ENCODE assay signal across 9 cellular contexts in genomic region chr17:27489045-27489715, GRCh38. TPM values are rescaled to one million over a fixed set of nuclear protein-coding genes. Genes with fewer than 3 reads are reported as not detected.
DNase-seq lines count a peak whose midpoint lies in the region; ATAC-seq and TF ChIP-seq lines count a peak whose summit lies in the region.
"Had no signal": no experiment of that assay in that cellular context is flagged by ENCODE, and none has a peak within 500 bp of the region (broad histone marks: within the 10 kb centered on the region; RNA-seq: fewer than 3 reads in every experiment).

No MANE protein-coding gene starts in this region.

- H3K27ac ChIP-seq in body of pancreas (peak overlapping the region in 1 of 4 donors; percentile 15), tibial artery (peak overlapping the region in 1 of 2 donors; percentile 39)
- H3K27ac ChIP-seq: 22Rv1 had no signal

- H3K4me1 ChIP-seq in body of pancreas (peaks cover 49% of the 10 kb centered on the region), tibial artery (peaks cover 0 to 28% (median 21%) of the 10 kb centered on the region in 4 donors)

- H3K9me3 ChIP-seq in body of pancreas (no peaks in the 10 kb centered on the region), tibial artery (no peaks in the 10 kb centered on the region)

- H3K4me3 ChIP-seq in body of pancreas = no peak overlapping the region
- H3K4me3 ChIP-seq in tibial artery = no peak overlapping the region

- ATAC-seq in body of pancreas (peak; percentile 22), left lobe of liver (peak; percentile 63), HG03432 (IDR thresholded peaks at IDR 0.05; ENCODE audit: unreplicated experiment) (no peak), GM18868 (IDR thresholded peaks at IDR 0.05; ENCODE audit: unreplicated experiment) (no peak)

- H3K36me3 ChIP-seq in body of pancreas (replicated peaks in 1 of 2; ENCODE audit: insufficient read depth in 1 of 2, low read depth in 2 of 2) = no peaks in the 10 kb centered on the region
- no peaks in the 10 kb centered on the region for H3K36me3 ChIP-seq in tibial artery

- H3K27me3 ChIP-seq in body of pancreas (no peaks in the 10 kb centered on the region), tibial artery (no peaks in the 10 kb centered on the region)

- intact Hi-C loops in body of pancreas (cut with DNase I) = loop anchor here (10.0 kb wide), 1 partner anchor 96 kb away; no protein-coding TSS in a partner anchor
- intact Hi-C loops in tibial artery (cut with DNase I; ENCODE audit: low total_unique reads) = loop anchor here (10.0 kb wide), 1 partner anchor 84 kb away; no protein-coding TSS in a partner anchor

- DNase-seq in DMS 273 (lab: John Stamatoyannopoulos, UW; ENCODE audit: unreplicated experiment) = peak; percentile 60
- no peak for DNase-seq in DMS 273 treated with DMSO at 0.1 percent for 48 hours (lab: John Stamatoyannopoulos, UW)
- DNase-seq in body of pancreas = peak in 2 of 4 donors; percentile 56 to 65
- peak; percentile 50 for DNase-seq in left lobe of liver (ENCODE audit: low spot score)
- DNase-seq in tibial artery = peak; percentile 87 to 91
- no peak for DNase-seq in NCI-H2227 treated with DMSO at 0.1 percent for 48 hours (lab: John Stamatoyannopoulos, UW)

- TF ChIP-seq CTCF in body of pancreas (IDR thresholded peaks at IDR 0.05) (no peak), tibial artery (IDR thresholded peaks at IDR 0.05) (no peak)

- TF ChIP-seq POLR2A in body of pancreas (IDR thresholded peaks at IDR 0.05) = no peak

- WGBS in body of pancreas, 2 donors = 45 to 46% methylated on average over 6 to 7 of the region's 7 CpGs

RNA-seq across cellular contexts. Expression of gene KSR1, which starts 32.9 kb away (rescaled TPM):
- total RNA-seq in body of pancreas = 100 to 1,000 TPM in 1 of 2 donors, 10 to 100 TPM in 1; 99.9 to 142 TPM
- total RNA-seq in left lobe of liver = 11.4 TPM

Comparison
In these comparisons a context has a peak if more than half of its experiments do, and no peak if none do; other contexts are left out.
1. DNase-seq: peak in DMS 273 (single experiment), left lobe of liver (single experiment) and tibial artery (2 of 2); none in DMS 273 treated with DMSO at 0.1 percent for 48 hours (single experiment) and NCI-H2227 treated with DMSO at 0.1 percent for 48 hours (single experiment).
2. ATAC-seq: peak in body of pancreas (single experiment) and left lobe of liver (single experiment); none in HG03432 (single experiment) and GM18868 (single experiment).